Comparison of ENCODE assay signal across 10 cellular contexts in the genomic region with DNA sequence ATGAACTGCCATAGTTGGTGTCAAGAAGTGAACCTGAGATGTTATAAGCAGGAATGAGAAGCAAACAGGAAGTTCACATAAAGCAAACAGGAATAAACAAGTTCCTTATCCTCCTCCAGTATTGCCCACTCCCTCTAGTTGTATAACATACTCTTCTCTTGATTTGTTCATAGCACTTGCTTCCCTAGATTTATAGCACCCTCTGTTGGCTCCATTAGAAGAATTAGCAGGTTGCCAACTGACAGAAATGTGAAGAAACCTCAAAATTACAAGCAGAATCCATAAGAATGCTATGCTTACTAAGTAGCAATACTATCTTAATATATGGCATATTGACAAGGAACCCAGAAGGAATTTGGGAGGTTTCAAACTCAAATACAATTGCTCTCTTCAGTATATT.
DNase-seq lines count a peak whose midpoint lies in the region; TF ChIP-seq lines count a peak whose summit lies in the region.
"Had no signal": no experiment of that assay in that cellular context is flagged by ENCODE, and none has a peak within 500 bp of the region (broad histone marks: within the 10 kb centered on the region; RNA-seq: fewer than 3 reads in every experiment).

No MANE protein-coding gene starts in this region.

- no peaks in the 10 kb centered on the region for H3K4me1 Mint-ChIP-seq in brain
- H3K4me1 Mint-ChIP-seq: mesothelial cell of epicardium had no signal

- H3K27me3 Mint-ChIP-seq in brain = no peaks in the 10 kb centered on the region

- peak; percentile 34 for DNase-seq in NCI-H1092 treated with DMSO at 0.1 percent for 48 hours (lab: John Stamatoyannopoulos, UW)
- DNase-seq in NCI-H1092 (lab: John Stamatoyannopoulos, UW) = no peak
- DNase-seq in M059J (ENCODE audit: low read depth) = peak; percentile 20
- DNase-seq in myocyte (ENCODE audit: low read depth) = peak; percentile 42
- DNase-seq in NCI-H187 treated with DMSO at 0.1 percent for 48 hours (lab: John Stamatoyannopoulos, UW) = no peak
- no peak for DNase-seq in stimulated activated naive CD4-positive, alpha-beta T cell (lab: John Stamatoyannopoulos, UW)
- no peak for DNase-seq in activated CD4-positive, alpha-beta T cell treated with anti-CD3 and anti-CD28 coated beads for 48 hours
- DNase-seq: activated T-cell treated with anti-CD3 and anti-CD28 coated beads, Interleukin-2, amount 50 U/mL, for 4 hours had no signal

- no peak overlapping the region for H3K4me3 Mint-ChIP-seq in brain
- H3K4me3 Mint-ChIP-seq: activated T-cell treated with anti-CD3 and anti-CD28 coated beads, Interleukin-2, amount 50 U/mL, for 4 hours; mesothelial cell of epicardium had no signal

- H3K27ac Mint-ChIP-seq in brain = no peak overlapping the region
- H3K27ac Mint-ChIP-seq: mesothelial cell of epicardium had no signal

- TF ChIP-seq CTCF in brain (conservative IDR thresholded peaks at IDR 0.05) = peak; percentile 11 to 27

- H3K36me3 Mint-ChIP-seq in brain = no peaks in the 10 kb centered on the region
- H3K36me3 Mint-ChIP-seq: mesothelial cell of epicardium had no signal

- H3K9me3 Mint-ChIP-seq in brain = no peaks in the 10 kb centered on the region

Comparison
In these comparisons a context has a peak if more than half of its experiments do, and no peak if none do; other contexts are left out.
1. DNase-seq: peak in NCI-H1092 treated with DMSO at 0.1 percent for 48 hours (single experiment), M059J (single experiment) and myocyte (single experiment); none in NCI-H1092 (single experiment), NCI-H187 treated with DMSO at 0.1 percent for 48 hours (single experiment), stimulated activated naive CD4-positive, alpha-beta T cell (0 of 6) and activated CD4-positive, alpha-beta T cell treated with anti-CD3 and anti-CD28 coated beads for 48 hours (single experiment).